25 cellular contexts compared by ENCODE assay signal in genomic region chr7:130281227-130281626, GRCh38. TPM values are rescaled to one million over a fixed set of nuclear protein-coding genes. Genes with fewer than 3 reads are reported as not detected.
DNase-seq lines count a peak whose midpoint lies in the region; ATAC-seq and TF ChIP-seq lines count a peak whose summit lies in the region.
"Had no signal": no experiment of that assay in that cellular context is flagged by ENCODE, and none has a peak within 500 bp of the region (broad histone marks: within the 10 kb centered on the region; RNA-seq: fewer than 3 reads in every experiment).

No MANE protein-coding gene starts in this region.

- CTCF ChIA-PET in WTC11 (lab: Charles Lee), result no interaction called here

- H3K4me3 ChIP-seq in adipocyte (ENCODE audit: low read length) (no peak overlapping the region), fibroblast of the aortic adventitia (ENCODE audit: low read depth, low read length) (no peak overlapping the region)
- H3K4me3 ChIP-seq: A549, dorsolateral prefrontal cortex, esophagus muscularis mucosa, hepatocyte, neural progenitor cell, vagina had no signal

- H3K9me3 ChIP-seq in adipocyte (ENCODE audit: control insufficient read depth, low read length), result no peaks in the 10 kb centered on the region
- H3K9me3 ChIP-seq: A549, esophagus muscularis mucosa, vagina had no signal

- DNase-seq in Right ventricle myocardium inferior (ENCODE audit: missing footprints), result no peak
- no peak for DNase-seq in cardiac septum (ENCODE audit: low spot score)
- DNase-seq in adipocyte (ENCODE audit: low read depth), result peak; percentile 59
- DNase-seq in fibroblast of the aortic adventitia (ENCODE audit: low read depth), result peak; percentile 94
- peak; percentile 82 for DNase-seq in stromal cell of bone marrow (ENCODE audit: low read depth)
- no peak for DNase-seq in WTC11 (ENCODE audit: low spot score)
- DNase-seq: activated CD4-positive, alpha-beta T cell treated with anti-CD3 and anti-CD28 coated beads for 36 hours; activated naive CD4-positive, alpha-beta T cell treated with anti-CD3 and anti-CD28 coated beads for 36 hours; brain microvascular endothelial cell; CD4-positive, alpha-beta memory T cell; dorsolateral prefrontal cortex; NCI-H1930; NCI-H524; stimulated activated CD4-positive, alpha-beta T cell treated with anti-CD3 and anti-CD28 coated beads, Interleukin-2, amount 100 ng/mL, for 24 hours had no signal

- peak overlapping the region; percentile 2 for H3K9ac ChIP-seq in adipocyte (ENCODE audit: low read length)
- H3K9ac ChIP-seq: neural progenitor cell had no signal

- POLR2A ChIA-PET in WTC11 (lab: Charles Lee), result no interaction called here

- TF ChIP-seq CTCF in fibroblast of the aortic adventitia (IDR thresholded peaks at IDR 0.05; ENCODE audit: insufficient read depth, low read length) (no peak), WTC11 (IDR thresholded peaks at IDR 0.05) (no peak)

- intact Hi-C loops in Right ventricle myocardium inferior (cut with DNase I), result no loop called here
- intact Hi-C loops in cardiac septum (cut with DNase I), result no loop called here

- ATAC-seq in Right ventricle myocardium inferior (peak; percentile 28), WTC11 (no peak), GM21381 (IDR thresholded peaks at IDR 0.05; ENCODE audit: unreplicated experiment) (no peak), GM21529 (IDR thresholded peaks at IDR 0.05; ENCODE audit: unreplicated experiment) (no peak)
- ATAC-seq: A549; activated CD4-positive, alpha-beta T cell treated with anti-CD3 and anti-CD28 coated beads for 36 hours; HepG2 had no signal

- no peak overlapping the region for H3K4me3 Mint-ChIP-seq in WTC11
- H3K4me3 Mint-ChIP-seq: activated CD4-positive, alpha-beta T cell treated with anti-CD3 and anti-CD28 coated beads for 36 hours; activated naive CD4-positive, alpha-beta T cell treated with anti-CD3 and anti-CD28 coated beads for 36 hours; CD4-positive, alpha-beta memory T cell; neural progenitor cell had no signal

- H3K27me3 ChIP-seq in adipocyte (replicated peaks; ENCODE audit: control insufficient read depth, insufficient read depth, low read length), result no peaks in the 10 kb centered on the region
- H3K27me3 ChIP-seq: brain microvascular endothelial cell, dorsolateral prefrontal cortex, esophagus muscularis mucosa, hepatocyte, neural progenitor cell, vagina had no signal

- no peaks in the 10 kb centered on the region for H3K36me3 ChIP-seq in adipocyte (ENCODE audit: control insufficient read depth, insufficient read depth, low read length, severe bottlenecking)
- H3K36me3 ChIP-seq: brain microvascular endothelial cell, esophagus muscularis mucosa, neural progenitor cell, vagina had no signal

- H3K27ac Mint-ChIP-seq in WTC11, result no peak overlapping the region
- H3K27ac Mint-ChIP-seq: activated CD4-positive, alpha-beta T cell treated with anti-CD3 and anti-CD28 coated beads for 36 hours; activated naive CD4-positive, alpha-beta T cell treated with anti-CD3 and anti-CD28 coated beads for 36 hours; CD4-positive, alpha-beta memory T cell had no signal

- H3K9me3 Mint-ChIP-seq in WTC11, result no peaks in the 10 kb centered on the region
- H3K9me3 Mint-ChIP-seq: activated naive CD4-positive, alpha-beta T cell treated with anti-CD3 and anti-CD28 coated beads for 36 hours had no signal

- peaks cover 10% of the 10 kb centered on the region for H3K27me3 Mint-ChIP-seq in WTC11 (ENCODE audit: low read depth)

- peaks cover 16% of the 10 kb centered on the region for H3K4me1 Mint-ChIP-seq in WTC11

- no peaks in the 10 kb centered on the region for H3K36me3 Mint-ChIP-seq in WTC11
- H3K36me3 Mint-ChIP-seq: CD4-positive, alpha-beta memory T cell had no signal

- peaks cover 56% of the 10 kb centered on the region for H3K4me1 ChIP-seq in adipocyte (ENCODE audit: control insufficient read depth, insufficient read depth, low read length)
- H3K4me1 ChIP-seq: A549, neural progenitor cell had no signal

TF ChIP-seq in WTC11, 78 proteins besides CTCF, POLR2A, EP300 and RAD21:
- no peak for TF ChIP-seq ZNF671 (CRISPR knock-in tag; IDR thresholded peaks at IDR 0.05)
- no peak for TF ChIP-seq PRRX2 (CRISPR knock-in tag; IDR thresholded peaks at IDR 0.05)
- TF ChIP-seq, protein P1, sequence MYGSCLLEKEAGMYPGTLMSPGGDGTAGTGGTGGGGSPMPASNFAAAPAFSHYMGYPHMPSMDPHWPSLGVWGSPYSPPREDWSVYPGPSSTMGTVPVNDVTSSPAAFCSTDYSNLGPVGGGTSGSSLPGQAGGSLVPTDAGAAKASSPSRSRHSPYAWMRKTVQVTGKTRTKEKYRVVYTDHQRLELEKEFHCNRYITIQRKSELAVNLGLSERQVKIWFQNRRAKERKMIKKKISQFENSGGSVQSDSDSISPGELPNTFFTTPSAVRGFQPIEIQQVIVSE (CRISPR knock-in tag; IDR thresholded peaks at IDR 0.05; ENCODE audit: borderline replicate concordance), result no peak
- TF ChIP-seq, protein P2, sequence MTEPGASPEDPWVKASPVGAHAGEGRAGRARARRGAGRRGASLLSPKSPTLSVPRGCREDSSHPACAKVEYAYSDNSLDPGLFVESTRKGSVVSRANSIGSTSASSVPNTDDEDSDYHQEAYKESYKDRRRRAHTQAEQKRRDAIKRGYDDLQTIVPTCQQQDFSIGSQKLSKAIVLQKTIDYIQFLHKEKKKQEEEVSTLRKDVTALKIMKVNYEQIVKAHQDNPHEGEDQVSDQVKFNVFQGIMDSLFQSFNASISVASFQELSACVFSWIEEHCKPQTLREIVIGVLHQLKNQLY (CRISPR knock-in tag; IDR thresholded peaks at IDR 0.05), result no peak
- TF ChIP-seq NFATC4 (CRISPR knock-in tag; IDR thresholded peaks at IDR 0.05), result no peak
- no peak for TF ChIP-seq NR3C1 (CRISPR knock-in tag; conservative IDR thresholded peaks at IDR 0.05; ENCODE audit: low read depth)
- TF ChIP-seq ZNF396 (CRISPR knock-in tag; IDR thresholded peaks at IDR 0.05; ENCODE audit: borderline replicate concordance), result no peak

RNA-seq across cellular contexts. Expression of gene CPA4, which starts 11.7 kb away (rescaled TPM):
- total RNA-seq in Right ventricle myocardium inferior (not detected), cardiac septum (0.16 TPM), fibroblast of the aortic adventitia (ENCODE audit: low replicate concordance) (7.7 and 29.6 TPM in 2 replicates), WTC11 (2021) (0.11 TPM in 2 of 3 replicates, not detected in the other)
- total RNA-seq: activated CD4-positive, alpha-beta T cell treated with anti-CD3 and anti-CD28 coated beads for 36 hours; activated naive CD4-positive, alpha-beta T cell treated with anti-CD3 and anti-CD28 coated beads for 36 hours; CD4-positive, alpha-beta memory T cell; esophagus muscularis mucosa had no signal

RNA-seq across cellular contexts. Expression of gene CPA2, which starts 14.6 kb away (rescaled TPM):
- not detected for total RNA-seq in Right ventricle myocardium inferior
- not detected for total RNA-seq in cardiac septum
- not detected in 2 replicates for total RNA-seq in fibroblast of the aortic adventitia (ENCODE audit: low replicate concordance)
- 0.90 to 2.3 TPM (median 1.3 TPM) in 3 replicates for total RNA-seq in WTC11 (2021)
- total RNA-seq: activated naive CD4-positive, alpha-beta T cell treated with anti-CD3 and anti-CD28 coated beads for 36 hours; CD4-positive, alpha-beta memory T cell; esophagus muscularis mucosa; HepG2; kidney epithelial cell; SK-MEL-5; subcutaneous adipose tissue; vagina had no signal

Comparison
In these comparisons a context has a peak if more than half of its experiments do, and no peak if none do; other contexts are left out.
1. DNase-seq: peak in adipocyte (single experiment), fibroblast of the aortic adventitia (single experiment) and stromal cell of bone marrow (single experiment); none in Right ventricle myocardium inferior (single experiment), cardiac septum (single experiment) and WTC11 (single experiment).